In genomic region chr7:74173491-74173865, GRCh38 we compare ENCODE assay signal across 8 cellular contexts. TPM values are rescaled to one million over a fixed set of nuclear protein-coding genes. Genes with fewer than 3 reads are reported as not detected.
DNase-seq lines count a peak whose midpoint lies in the region; ATAC-seq and TF ChIP-seq lines count a peak whose summit lies in the region.

No MANE protein-coding gene starts in this region.

- peak overlapping the region; percentile 39 for H3K4me3 ChIP-seq in lung
- peak overlapping the region; percentile 55 to 60 for H3K4me3 ChIP-seq in uterus

- peak overlapping the region; percentile 95 for H3K27ac Mint-ChIP-seq in CD4-positive, alpha-beta T cell

- intact Hi-C loops in CD4-positive, alpha-beta T cell (cut with DNase I, micrococcal nuclease): loop anchor here in 1 of 2 experiments (5.0 to 10.0 kb wide), 4 partner anchors 86 to 619 kb away; partner anchors contain the start of genes ABHD11, BCL7B and GTF2I
- intact Hi-C loops in uterus (cut with DNase I; ENCODE audit: low total_unique reads): no loop called here

- no peak for TF ChIP-seq CTCF in CD4-positive, alpha-beta T cell (IDR thresholded peaks at IDR 0.05)
- no peak for TF ChIP-seq CTCF in lung (IDR thresholded peaks at IDR 0.05; ENCODE audit: control extremely low read depth, extremely low read depth)
- no peak for TF ChIP-seq CTCF in uterus (IDR thresholded peaks at IDR 0.05)

- CTCF ChIA-PET in CD4-positive, alpha-beta T cell (lab: Charles Lee): interaction anchor here (1.3 to 2.6 kb wide), 2 partner anchors 10 to 33 kb away, joined by 6 to 12 read pairs; no protein-coding TSS in a partner anchor

- 2 to 5% methylated on average over 11 of the region's 11 CpGs for WGBS in lung, 2 donors

- POLR2A ChIA-PET in CD4-positive, alpha-beta T cell (lab: Charles Lee): interaction anchor here (0.7 to 2.7 kb wide), 8 partner anchors 8 to 117 kb away, joined by 3 to 22 read pairs (median 6); partner anchors contain the start of gene LIMK1

- no peaks in the 10 kb centered on the region for H3K27me3 ChIP-seq in CD4-positive, alpha-beta T cell (ENCODE audit: control insufficient read depth, insufficient read depth, low read length)
- H3K27me3 ChIP-seq in lung (ENCODE audit: control insufficient read depth, insufficient read depth) (no peaks in the 10 kb centered on the region), uterus (no peaks in the 10 kb centered on the region)

- DNase-seq in CD4-positive, alpha-beta T cell: no peak
- DNase-seq in lung (ENCODE audit: low spot score): no peak
- no peak for DNase-seq in uterus
- DNase-seq in activated CD4-positive, alpha-beta T cell treated with anti-CD3 and anti-CD28 coated beads for 1 hour: no peak
- no peak for DNase-seq in foreskin melanocyte

- H3K9me3 ChIP-seq in CD4-positive, alpha-beta T cell (ENCODE audit: control insufficient read depth, low read length): no peaks in the 10 kb centered on the region
- H3K9me3 ChIP-seq in lung (ENCODE audit: control insufficient read depth in 2 of 2, insufficient read depth in 1 of 2, low read length in 1 of 2) (no peaks in the 10 kb centered on the region), uterus (no peaks in the 10 kb centered on the region)

- no peak for TF ChIP-seq POLR2A in uterus (IDR thresholded peaks at IDR 0.05)

- H3K27ac ChIP-seq in CD4-positive, alpha-beta T cell (ENCODE audit: low read depth, low read length): peak overlapping the region; percentile 67
- H3K27ac ChIP-seq in angular gyrus (ENCODE audit: low read depth, low read length) (peak overlapping the region; percentile 91), lung (ENCODE audit: low read depth in 1 of 2, low read length in 1 of 2) (peak overlapping the region; percentile 67 to 92), uterus (peak overlapping the region; percentile 85 to 92)

- no peak for ATAC-seq in CD4-positive, alpha-beta T cell (ENCODE audit: poor library complexity)
- peak; percentile 15 for ATAC-seq in HG03354 (IDR thresholded peaks at IDR 0.05; ENCODE audit: poor library complexity, severe bottlenecking, unreplicated experiment)
- ATAC-seq in lung (ENCODE audit: insufficient read depth, low FRiP score): no peak
- ATAC-seq in esophagus mucosa: no peak

- peaks cover 48% of the 10 kb centered on the region for H3K4me1 Mint-ChIP-seq in CD4-positive, alpha-beta T cell (ENCODE audit: low read depth)

- no peaks in the 10 kb centered on the region for H3K27me3 Mint-ChIP-seq in CD4-positive, alpha-beta T cell

- H3K4me3 Mint-ChIP-seq in CD4-positive, alpha-beta T cell: peak overlapping the region; percentile 89

- H3K4me1 ChIP-seq in lung (ENCODE audit: control insufficient read depth in 2 of 2, insufficient read depth in 2 of 2, low read length in 2 of 2) (peaks cover 5 to 22% of the 10 kb centered on the region in 2 donors), uterus (peaks cover 0 to 5% of the 10 kb centered on the region in 2 donors)

- no peaks in the 10 kb centered on the region for H3K9me3 Mint-ChIP-seq in CD4-positive, alpha-beta T cell

- H3K36me3 ChIP-seq in lung (ENCODE audit: control insufficient read depth in 2 of 2, insufficient read depth in 2 of 2, low read length in 2 of 2) (no peaks in the 10 kb centered on the region), uterus (no peaks in the 10 kb centered on the region)

- peaks cover 32% of the 10 kb centered on the region for H3K36me3 Mint-ChIP-seq in CD4-positive, alpha-beta T cell (ENCODE audit: low read depth)

RNA-seq across cellular contexts. Expression of gene EIF4H, which starts 0.7 kb away (rescaled TPM):
- 100 to 1,000 TPM; 311 to 316 TPM for total RNA-seq in CD4-positive, alpha-beta T cell
- total RNA-seq in lung (100 to 1,000 TPM; 228 to 250 TPM), uterus (100 to 1,000 TPM; 122 to 257 (median 193) TPM), esophagus mucosa (235 TPM)
- 100 to 1,000 TPM; 125 to 217 TPM for polyA plus RNA-seq in lung

RNA-seq across cellular contexts. Expression of gene LAT2, which starts 36.3 kb away (rescaled TPM):
- total RNA-seq in CD4-positive, alpha-beta T cell: 1 to 10 TPM; 1.7 to 2.4 TPM
- total RNA-seq in lung: 10 to 100 TPM; 11.2 to 37.9 TPM
- polyA plus RNA-seq in lung: 100 to 1,000 TPM in 1 of 2 donors, 10 to 100 TPM in 1; 19.5 to 110 TPM
- total RNA-seq in uterus: 10 to 100 TPM in 1 of 4 donors, 1 to 10 TPM in 3; 2.1 to 14.4 (median 6.0) TPM
- 1.2 TPM for total RNA-seq in esophagus mucosa
